27 cellular contexts compared by ENCODE assay signal in genomic region chrX:65741823-65742222, GRCh38.
DNase-seq lines count a peak whose midpoint lies in the region; ATAC-seq, FAIRE-seq and TF ChIP-seq lines count a peak whose summit lies in the region.
"Had no signal": no experiment of that assay in that cellular context is flagged by ENCODE, and none has a peak within 500 bp of the region (broad histone marks: within the 10 kb centered on the region; RNA-seq: fewer than 3 reads in every experiment).

No MANE protein-coding gene starts in this region.

- 56 to 63% methylated on average over 2 of the region's 2 CpGs for WGBS in aorta, 2 donors

- peaks cover 55% of the 10 kb centered on the region for H3K4me1 Mint-ChIP-seq in activated T-cell treated with anti-CD3 and anti-CD28 coated beads, Interleukin-2, amount 50 U/mL, for 24 hours (ENCODE audit: low read depth)
- peaks cover 32% of the 10 kb centered on the region for H3K4me1 Mint-ChIP-seq in activated T-helper 17 cell treated with anti-CD3 and anti-CD28 coated beads, Interleukin-2, amount 50 U/mL, for 72 hours
- peaks cover 60% of the 10 kb centered on the region for H3K4me1 Mint-ChIP-seq in stimulated activated effector memory CD8-positive, alpha-beta T cell treated with anti-CD3 and anti-CD28 coated beads, Interleukin-12 subunit alpha, Interleukin-12 subunit beta, amount 100 ng/mL, for 72 hours
- H3K4me1 Mint-ChIP-seq: nephron had no signal

- no peaks in the 10 kb centered on the region for H3K27me3 Mint-ChIP-seq in activated T-cell treated with anti-CD3 and anti-CD28 coated beads, Interleukin-2, amount 50 U/mL, for 24 hours
- no peaks in the 10 kb centered on the region for H3K27me3 Mint-ChIP-seq in activated T-helper 17 cell treated with anti-CD3 and anti-CD28 coated beads, Interleukin-2, amount 50 U/mL, for 72 hours
- H3K27me3 Mint-ChIP-seq: type B pancreatic cell had no signal

- H3K27me3 ChIP-seq in upper lobe of right lung, result no peaks in the 10 kb centered on the region
- H3K27me3 ChIP-seq in aorta (ENCODE audit: control insufficient read depth in 1 of 2, insufficient read depth in 2 of 2, low read length in 1 of 2), result no peaks in the 10 kb centered on the region
- H3K27me3 ChIP-seq: ovary had no signal

- H3K36me3 ChIP-seq in upper lobe of right lung (peaks cover 49% of the 10 kb centered on the region), aorta (ENCODE audit: control insufficient read depth in 1 of 2, insufficient read depth in 2 of 2, low read length in 1 of 2) (peaks cover 0 to 14% of the 10 kb centered on the region in 2 donors)
- H3K36me3 ChIP-seq: breast epithelium, ovary had no signal

- peak overlapping the region; percentile 85 for H3K27ac Mint-ChIP-seq in activated T-cell treated with anti-CD3 and anti-CD28 coated beads, Interleukin-2, amount 50 U/mL, for 24 hours
- H3K27ac Mint-ChIP-seq in activated T-helper 17 cell treated with anti-CD3 and anti-CD28 coated beads, Interleukin-2, amount 50 U/mL, for 72 hours, result peak overlapping the region; percentile 88
- peak overlapping the region; percentile 85 for H3K27ac Mint-ChIP-seq in stimulated activated effector memory CD8-positive, alpha-beta T cell treated with anti-CD3 and anti-CD28 coated beads, Interleukin-12 subunit alpha, Interleukin-12 subunit beta, amount 100 ng/mL, for 72 hours
- H3K27ac Mint-ChIP-seq: nephron, type B pancreatic cell had no signal

- ATAC-seq in activated T-helper 17 cell treated with anti-CD3 and anti-CD28 coated beads, Interleukin-2, amount 50 U/mL, for 72 hours (replicated peaks), result peak; percentile 71
- ATAC-seq in stimulated activated effector memory CD8-positive, alpha-beta T cell treated with anti-CD3 and anti-CD28 coated beads, Interleukin-12 subunit alpha, Interleukin-12 subunit beta, amount 100 ng/mL, for 72 hours, result peak; percentile 78
- ATAC-seq in upper lobe of right lung, result no peak
- ATAC-seq in GM19035 (IDR thresholded peaks at IDR 0.05; ENCODE audit: unreplicated experiment), result no peak
- no peak for ATAC-seq in aorta (ENCODE audit: low FRiP score)

- DNase-seq in activated T-cell treated with anti-CD3 and anti-CD28 coated beads, Interleukin-2, amount 50 U/mL, for 24 hours, result no peak
- no peak for DNase-seq in activated T-cell treated with anti-CD3 and anti-CD28 coated beads, Interleukin-2, amount 50 U/mL, for 1 hour
- DNase-seq in GM18507 (ENCODE audit: extremely low spot score, insufficient read length, low read depth) (no peak), upper lobe of right lung (no peak), aorta (no peak)
- no peak for DNase-seq in stimulated activated effector memory CD8-positive, alpha-beta T cell treated with anti-CD3 and anti-CD28 coated beads, Interleukin-12 subunit alpha, Interleukin-12 subunit beta, amount 100 ng/mL, for 72 hours (ENCODE audit: low spot score in 2 of 2)
- DNase-seq: activated effector memory CD4-positive, alpha-beta T cell treated with anti-CD3 and anti-CD28 coated beads, Interleukin-2, amount 50 U/mL, for 16 hours; amygdala; Caco-2; effector CD8-positive, alpha-beta T cell; erythroblast; HCEC 1CT; kidney; midbrain; NCI-H1436; NCI-H446; NCI-H774; ovary had no signal

- intact Hi-C loops in upper lobe of right lung (cut with DNase I), result no loop called here
- intact Hi-C loops in aorta (cut with DNase I), result no loop called here

- TF ChIP-seq CTCF in upper lobe of right lung (IDR thresholded peaks at IDR 0.05), result no peak

- H3K36me3 Mint-ChIP-seq in activated T-cell treated with anti-CD3 and anti-CD28 coated beads, Interleukin-2, amount 50 U/mL, for 24 hours (ENCODE audit: low read depth), result peaks cover 68% of the 10 kb centered on the region
- peaks cover 63% of the 10 kb centered on the region for H3K36me3 Mint-ChIP-seq in activated T-helper 17 cell treated with anti-CD3 and anti-CD28 coated beads, Interleukin-2, amount 50 U/mL, for 72 hours (ENCODE audit: low read depth)
- peaks cover 91% of the 10 kb centered on the region for H3K36me3 Mint-ChIP-seq in stimulated activated effector memory CD8-positive, alpha-beta T cell treated with anti-CD3 and anti-CD28 coated beads, Interleukin-12 subunit alpha, Interleukin-12 subunit beta, amount 100 ng/mL, for 72 hours
- H3K36me3 Mint-ChIP-seq: type B pancreatic cell had no signal

- H3K4me1 ChIP-seq in upper lobe of right lung (peaks cover 5% of the 10 kb centered on the region), aorta (ENCODE audit: control insufficient read depth in 1 of 2, insufficient read depth in 2 of 2, low read length in 2 of 2) (no peaks in the 10 kb centered on the region)
- H3K4me1 ChIP-seq: breast epithelium, Caco-2 had no signal

- H3K4me3 Mint-ChIP-seq in activated T-cell treated with anti-CD3 and anti-CD28 coated beads, Interleukin-2, amount 50 U/mL, for 24 hours, result no peak overlapping the region
- H3K4me3 Mint-ChIP-seq in activated T-helper 17 cell treated with anti-CD3 and anti-CD28 coated beads, Interleukin-2, amount 50 U/mL, for 72 hours, result peak overlapping the region; percentile 38
- H3K4me3 Mint-ChIP-seq in stimulated activated effector memory CD8-positive, alpha-beta T cell treated with anti-CD3 and anti-CD28 coated beads, Interleukin-12 subunit alpha, Interleukin-12 subunit beta, amount 100 ng/mL, for 72 hours, result no peak overlapping the region
- H3K4me3 Mint-ChIP-seq: nephron, type B pancreatic cell had no signal

- H3K9me3 ChIP-seq in upper lobe of right lung (no peaks in the 10 kb centered on the region), aorta (ENCODE audit: control insufficient read depth, low read length) (no peaks in the 10 kb centered on the region)
- H3K9me3 ChIP-seq: breast epithelium, Caco-2, ovary had no signal

- H3K4me3 ChIP-seq in upper lobe of right lung, result no peak overlapping the region
- no peak overlapping the region for H3K4me3 ChIP-seq in aorta (ENCODE audit: low read length in 2 of 2)
- H3K4me3 ChIP-seq: breast epithelium, ovary, skin epidermis had no signal

- H3K27ac ChIP-seq in upper lobe of right lung, result no peak overlapping the region
- no peak overlapping the region for H3K27ac ChIP-seq in aorta (ENCODE audit: low read depth in 1 of 2, low read length in 2 of 2)
- H3K27ac ChIP-seq: breast epithelium, HL-60, ovary, skin epidermis had no signal

- no peaks in the 10 kb centered on the region for H3K9me3 Mint-ChIP-seq in activated T-cell treated with anti-CD3 and anti-CD28 coated beads, Interleukin-2, amount 50 U/mL, for 24 hours
- H3K9me3 Mint-ChIP-seq in activated T-helper 17 cell treated with anti-CD3 and anti-CD28 coated beads, Interleukin-2, amount 50 U/mL, for 72 hours, result no peaks in the 10 kb centered on the region
- H3K9me3 Mint-ChIP-seq in stimulated activated effector memory CD8-positive, alpha-beta T cell treated with anti-CD3 and anti-CD28 coated beads, Interleukin-12 subunit alpha, Interleukin-12 subunit beta, amount 100 ng/mL, for 72 hours, result no peaks in the 10 kb centered on the region
- H3K9me3 Mint-ChIP-seq: nephron, type B pancreatic cell had no signal

- FAIRE-seq in GM18507 (lab: Jason Lieb, UNC), result peak; percentile 47
- FAIRE-seq: G401.6, kidney, RCC 7860 had no signal

Comparison
In these comparisons a context has a peak if more than half of its experiments do, and no peak if none do; other contexts are left out.
1. ATAC-seq: peak in activated T-helper 17 cell treated with anti-CD3 and anti-CD28 coated beads, Interleukin-2, amount 50 U/mL, for 72 hours (single experiment) and stimulated activated effector memory CD8-positive, alpha-beta T cell treated with anti-CD3 and anti-CD28 coated beads, Interleukin-12 subunit alpha, Interleukin-12 subunit beta, amount 100 ng/mL, for 72 hours (single experiment); none in upper lobe of right lung (single experiment), GM19035 (single experiment) and aorta (single experiment).
2. Peak in every context shown above with its lines, with median percentiles within 50 percentile points of each other: H3K27ac Mint-ChIP-seq.